ENCODE assay signal across 12 cellular contexts in genomic region chr1:201163036-201163435, GRCh38. TPM values are rescaled to one million over a fixed set of nuclear protein-coding genes. Genes with fewer than 3 reads are reported as not detected.
"Had no signal": no experiment of that assay in that cellular context is flagged by ENCODE, and none has a peak within 500 bp of the region (broad histone marks: within the 10 kb centered on the region; RNA-seq: fewer than 3 reads in every experiment).

No MANE protein-coding gene starts in this region.

RNA-seq across cellular contexts. Expression of gene IGFN1, which starts 27.6 kb away (rescaled TPM):
- total RNA-seq: subcutaneous adipose tissue, thoracic aorta, tibial nerve, vagina had no signal

RNA-seq across cellular contexts. Expression of gene ASCL5, which starts 36.1 kb away (rescaled TPM):
- total RNA-seq: subcutaneous adipose tissue, suprapubic skin, temporal lobe, thoracic aorta, thyroid gland, tibial nerve, transverse colon, upper lobe of left lung, ureter, urinary bladder, uterus, vagina had no signal

RNA-seq across cellular contexts. Expression of gene CACNA1S, which starts 50.8 kb away (rescaled TPM):
- total RNA-seq: subcutaneous adipose tissue, suprapubic skin, thoracic aorta, thyroid gland, tibial nerve, transverse colon, ureter, vagina had no signal
